1 cellular context compared by ENCODE assay signal in genomic region chr6:119078449-119079287, GRCh38.
TF ChIP-seq lines count a peak whose summit lies in the region.

FAM184A (minus strand) TSS chr6:119078664; CDS start chr6:119078299, 365 bp downstream.

TF ChIP-seq in K562, 482 proteins besides CTCF, POLR2A, EP300 and RAD21 (continued from another document and continues in another):
- TF ChIP-seq REST (CRISPR knock-in tag; IDR thresholded peaks at IDR 0.05; ENCODE audit: low read depth) (no peak), PHTF2 (CRISPR knock-in tag; IDR thresholded peaks at IDR 0.05) (no peak), MBD2 (IDR thresholded peaks at IDR 0.05; ENCODE audit: borderline replicate concordance, low read depth) (no peak), ZNF449 (CRISPR knock-in tag; IDR thresholded peaks at IDR 0.05) (no peak), XRCC4 (IDR thresholded peaks at IDR 0.05; ENCODE audit: extremely low read depth, insufficient read depth, insufficient read length) (no peak), TEAD4 (IDR thresholded peaks at IDR 0.05; ENCODE audit: low read length) (0 out of 2 replicates have a peak, but pooled peaks have one; percentile 21), TEAD4 (CRISPR knock-in tag; IDR thresholded peaks at IDR 0.05; ENCODE audit: borderline replicate concordance) (no peak), ZBTB34 (CRISPR knock-in tag; IDR thresholded peaks at IDR 0.05) (no peak), NR2F6 (CRISPR knock-in tag; IDR thresholded peaks at IDR 0.05) (no peak), TEAD2 (tag; IDR thresholded peaks at IDR 0.05) (no peak), ZNF707 (CRISPR knock-in tag; conservative IDR thresholded peaks at IDR 0.05) (no peak), HEY1 (CRISPR knock-in tag; IDR thresholded peaks at IDR 0.05; ENCODE audit: borderline replicate concordance) (no peak), CAMTA2 (CRISPR knock-in tag; conservative IDR thresholded peaks at IDR 0.05) (0 out of 2 replicates have a peak, but pooled peaks have one; percentile 58), SMAD2 (IDR thresholded peaks at IDR 0.05; ENCODE audit: low read depth, low read length) (no peak), CEBPZ (IDR thresholded peaks at IDR 0.05; ENCODE audit: borderline replicate concordance, low read depth, low read length) (no peak), SNAPC5 (CRISPR knock-in tag; IDR thresholded peaks at IDR 0.05) (no peak), ZNF280A (IDR thresholded peaks at IDR 0.05; ENCODE audit: low read depth, partially characterized antibody) (no peak), POLR2H (tag; IDR thresholded peaks at IDR 0.05; ENCODE audit: low read depth) (no peak), LEF1 (IDR thresholded peaks at IDR 0.05) (peak; percentile 46; the same call in 1 of the 2 replicates), JUND (IDR thresholded peaks at IDR 0.05; ENCODE audit: borderline replicate concordance, low read depth, low read length) (peak; percentile 43), JUND (tag; IDR thresholded peaks at IDR 0.05; ENCODE audit: borderline replicate concordance, low read depth, low read length) (no peak; the same call in 2 of the 3 replicates), SP1 (CRISPR knock-in tag; IDR thresholded peaks at IDR 0.05) (peak; percentile 34; the same call in 1 of the 2 replicates), RBM25 (IDR thresholded peaks at IDR 0.05; ENCODE audit: low read depth, low read length, severe bottlenecking) (peak; percentile 80), NR4A1 (CRISPR knock-in tag; IDR thresholded peaks at IDR 0.05) (no peak), NR4A1 (tag; IDR thresholded peaks at IDR 0.05) (0 out of 2 replicates have a peak, but pooled peaks have one; percentile 10), MTA2 (IDR thresholded peaks at IDR 0.05; ENCODE audit: low read depth) (no peak; the same call in 1 of the 2 replicates), HMG20A (CRISPR knock-in tag; conservative IDR thresholded peaks at IDR 0.05) (no peak), KAT7 (CRISPR knock-in tag; IDR thresholded peaks at IDR 0.05; ENCODE audit: borderline replicate concordance) (peak; percentile 1; the same call in 1 of the 2 replicates), HMGN3 (IDR thresholded peaks at IDR 0.05; ENCODE audit: borderline replicate concordance, extremely low read depth, insufficient read length, low read depth, low read length) (peak; percentile 72), NCOA1 (IDR thresholded peaks at IDR 0.05; ENCODE audit: low read depth) (no peak), ZNF347 (CRISPR knock-in tag; IDR thresholded peaks at IDR 0.05; ENCODE audit: low read depth) (no peak), CGGBP1 (CRISPR knock-in tag; IDR thresholded peaks at IDR 0.05) (no peak), NR3C1 (CRISPR knock-in tag; IDR thresholded peaks at IDR 0.05) (no peak), RNF2 (IDR thresholded peaks at IDR 0.05) (0 out of 2 replicates have a peak, but pooled peaks have one; percentile 53), ID3 (CRISPR knock-in tag; IDR thresholded peaks at IDR 0.05) (no peak), ID3 (tag; IDR thresholded peaks at IDR 0.05) (no peak), THRB (CRISPR knock-in tag; conservative IDR thresholded peaks at IDR 0.05) (no peak), CREB3L1 (IDR thresholded peaks at IDR 0.05; ENCODE audit: borderline replicate concordance, low read depth) (0 out of 2 replicates have a peak, but pooled peaks have one; percentile 16), ZNF507 (tag; conservative IDR thresholded peaks at IDR 0.05) (no peak), ZBTB49 (CRISPR knock-in tag; IDR thresholded peaks at IDR 0.05; ENCODE audit: borderline replicate concordance) (no peak), HIVEP1 (CRISPR knock-in tag; IDR thresholded peaks at IDR 0.05) (no peak), ZKSCAN1 (IDR thresholded peaks at IDR 0.05; ENCODE audit: low read depth, low read length) (no peak), THRAP3 (IDR thresholded peaks at IDR 0.05; ENCODE audit: borderline replicate concordance) (no peak), NFIC (IDR thresholded peaks at IDR 0.05) (no peak), ZNF668 (CRISPR knock-in tag; IDR thresholded peaks at IDR 0.05) (no peak), ZEB2 (IDR thresholded peaks at IDR 0.05) (no peak), KDM4B (IDR thresholded peaks at IDR 0.05; ENCODE audit: borderline replicate concordance in 2 of 2, low read depth in 1 of 2) (0 out of 4 replicates have a peak, but pooled peaks of 1 of the 2 experiments have one; percentile 24), ZNF232 (CRISPR knock-in tag; IDR thresholded peaks at IDR 0.05) (0 out of 2 replicates have a peak, but pooled peaks have one; percentile 44), ZNF212 (CRISPR knock-in tag; IDR thresholded peaks at IDR 0.05) (no peak), ILK (tag; IDR thresholded peaks at IDR 0.05; ENCODE audit: borderline replicate concordance, low read depth) (no peak), IFI16 (CRISPR knock-in tag; IDR thresholded peaks at IDR 0.05) (no peak), ZNF224 (CRISPR knock-in tag; IDR thresholded peaks at IDR 0.05) (peak; percentile 53; the same call in 1 of the 2 replicates)
